Comparison of ENCODE assay signal across 1 cellular context in genomic region chr2:100976634-100977391, GRCh38.
TF ChIP-seq lines count a peak whose summit lies in the region.

No MANE protein-coding gene starts in this region.

TF ChIP-seq in GM23338, 12 proteins besides CTCF, POLR2A, EP300 and RAD21 (continued from another document):
- no peak for TF ChIP-seq ETS1 (IDR thresholded peaks at IDR 0.05)
